ENCODE assay signal across 35 cellular contexts in the genomic region with DNA sequence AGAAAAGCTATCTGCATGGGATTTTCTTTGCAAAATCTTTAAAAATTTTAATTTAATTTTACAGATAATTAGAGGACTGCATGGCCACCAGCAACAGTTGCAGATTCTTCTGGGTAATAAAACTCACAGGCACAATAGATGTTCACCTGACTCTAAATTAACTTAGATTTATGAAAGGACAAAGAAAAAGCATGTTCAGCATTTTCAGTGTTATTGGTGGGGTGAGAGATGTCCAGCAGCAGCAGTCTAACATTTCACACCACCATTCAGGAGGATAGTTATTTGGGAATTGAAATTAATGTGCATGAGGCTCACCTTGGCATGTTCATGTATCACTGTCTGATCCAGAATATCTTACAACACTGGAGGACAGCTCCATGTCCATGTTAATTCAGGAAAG.
"Had no signal": no experiment of that assay in that cellular context is flagged by ENCODE, and none has a peak within 500 bp of the region (broad histone marks: within the 10 kb centered on the region; RNA-seq: fewer than 3 reads in every experiment).

No MANE protein-coding gene starts in this region.

- H3K4me3 ChIP-seq: MG63 had no signal

- DNase-seq: Karpas-422, Kasumi-1, MG63, MM.1S, MV-4-11, NCI-H1048, NCI-H1092, NCI-H1092 treated with DMSO at 0.1 percent for 48 hours, NCI-H1105, NCI-H1105 treated with DMSO at 0.1 percent for 48 hours, NCI-H1417, NCI-H1417 treated with DMSO at 0.1 percent for 48 hours, NCI-H1436, NCI-H1436 treated with DMSO at 0.1 percent for 48 hours, NCI-H146, NCI-H1694, NCI-H1694 treated with DMSO at 0.1 percent for 48 hours, NCI-H187, NCI-H187 treated with DMSO at 0.1 percent for 48 hours, NCI-H1930, NCI-H2029, NCI-H2029 treated with DMSO at 0.1 percent for 48 hours, NCI-H2081, NCI-H2081 treated with DMSO at 0.1 percent for 48 hours, NCI-H2107, NCI-H2171, NCI-H2171 treated with DMSO at 0.1 percent for 48 hours, NCI-H2227 treated with DMSO at 0.1 percent for 48 hours, NCI-H226, NCI-H345, NCI-H446, NCI-H446 treated with DMSO at 0.1 percent for 48 hours, NCI-H510A, NCI-H510A treated with DMSO at 0.1 percent for 48 hours, NCI-H524 had no signal

- H3K36me3 ChIP-seq: MG63 had no signal

- H3K9me3 ChIP-seq: MG63 had no signal
